ENCODE assay signal across 26 cellular contexts in the genomic region with DNA sequence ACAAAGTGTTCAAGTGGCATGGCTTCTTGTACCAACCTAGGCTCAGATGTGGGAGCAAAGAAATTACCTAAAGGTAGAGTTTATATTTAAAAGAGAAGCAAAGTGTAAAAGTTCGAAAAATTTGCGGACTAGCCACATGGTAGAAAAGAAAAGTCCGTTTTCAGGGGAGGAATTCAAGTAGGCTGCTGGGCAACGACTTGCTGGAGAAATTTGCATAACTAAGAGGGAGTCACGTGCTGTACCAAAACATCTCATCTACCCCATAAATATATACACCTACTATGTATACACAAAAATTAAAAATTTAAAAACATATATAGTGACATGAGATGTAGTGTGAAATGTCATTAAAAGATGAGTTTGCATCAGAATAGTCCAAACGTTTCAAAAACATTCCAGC. TPM values are rescaled to one million over a fixed set of nuclear protein-coding genes. Genes with fewer than 3 reads are reported as not detected.
"Had no signal": no experiment of that assay in that cellular context is flagged by ENCODE, and none has a peak within 500 bp of the region (broad histone marks: within the 10 kb centered on the region; RNA-seq: fewer than 3 reads in every experiment).

No MANE protein-coding gene starts in this region.

- H3K27ac Mint-ChIP-seq: activated CD4-positive, alpha-beta T cell treated with anti-CD3 and anti-CD28 coated beads, Interleukin-2, amount 10 ng/mL, durations not matched to agents 7 days and 5 days; activated CD8-positive, alpha-beta memory T cell treated with anti-CD3 and anti-CD28 coated beads, Interleukin-2, amount 10 ng/mL, durations not matched to agents 7 days and 5 days; activated CD8-positive, alpha-beta T cell treated with anti-CD3 and anti-CD28 coated beads for 36 hours; memory B cell; neural progenitor cell; T-helper 1 cell treated with Interleukin-12 subunit alpha and Interleukin-12 subunit beta and Interleukin-4 antibody, amounts not matched to agents 30 μg/mL and 1 μg/mL, for 36 hours had no signal

- H3K4me1 ChIP-seq: body of pancreas, neural progenitor cell, prostate gland, upper lobe of right lung had no signal

- H3K36me3 ChIP-seq: cardiac muscle cell, heart right ventricle, neural progenitor cell, prostate gland, thoracic aorta, upper lobe of right lung had no signal

- H3K4me2 ChIP-seq: neural progenitor cell had no signal

- FAIRE-seq: keratinocyte had no signal

- H3K4me3 ChIP-seq: body of pancreas, cardiac muscle cell, heart right ventricle, neural progenitor cell, prostate gland, thoracic aorta, upper lobe of right lung had no signal

- H3K9me3 Mint-ChIP-seq: activated CD4-positive, alpha-beta T cell treated with anti-CD3 and anti-CD28 coated beads, Interleukin-2, amount 10 ng/mL, durations not matched to agents 7 days and 5 days; activated CD8-positive, alpha-beta T cell treated with anti-CD3 and anti-CD28 coated beads for 36 hours; neural progenitor cell had no signal

- H3K4me3 Mint-ChIP-seq: activated CD4-positive, alpha-beta T cell treated with anti-CD3 and anti-CD28 coated beads, Interleukin-2, amount 10 ng/mL, durations not matched to agents 7 days and 5 days; activated CD8-positive, alpha-beta memory T cell treated with anti-CD3 and anti-CD28 coated beads, Interleukin-2, amount 10 ng/mL, durations not matched to agents 7 days and 5 days; activated CD8-positive, alpha-beta T cell treated with anti-CD3 and anti-CD28 coated beads for 36 hours; neural progenitor cell; T-helper 1 cell treated with Interleukin-12 subunit alpha and Interleukin-12 subunit beta and Interleukin-4 antibody, amounts not matched to agents 30 μg/mL and 1 μg/mL, for 36 hours had no signal

- ATAC-seq: activated CD8-positive, alpha-beta memory T cell treated with anti-CD3 and anti-CD28 coated beads, Interleukin-2, amount 10 ng/mL, durations not matched to agents 7 days and 5 days; activated CD8-positive, alpha-beta T cell treated with anti-CD3 and anti-CD28 coated beads for 36 hours; body of pancreas; heart right ventricle; left colon; upper lobe of right lung had no signal

- H3K4me1 Mint-ChIP-seq: neural progenitor cell had no signal

- DNase-seq: activated CD4-positive, alpha-beta T cell treated with anti-CD3 and anti-CD28 coated beads, Interleukin-2, amount 10 ng/mL, durations not matched to agents 7 days and 5 days; activated CD8-positive, alpha-beta memory T cell treated with anti-CD3 and anti-CD28 coated beads, Interleukin-2, amount 10 ng/mL, durations not matched to agents 7 days and 5 days; activated CD8-positive, alpha-beta T cell treated with anti-CD3 and anti-CD28 coated beads for 36 hours; activated effector memory CD4-positive, alpha-beta T cell treated with anti-CD3 and anti-CD28 coated beads, Interleukin-2, amount 50 U/mL, for 16 hours; activated naive CD4-positive, alpha-beta T cell treated with anti-CD3 and anti-CD28 coated beads, Interleukin-2, amount 50 U/mL, for 16 hours; activated T-cell treated with anti-CD3 and anti-CD28 coated beads for 4 hours; anterior cingulate cortex; body of pancreas; cortex of kidney; heart right ventricle; left colon; stimulated activated CD4-positive, alpha-beta T cell treated with anti-CD3 and anti-CD28 coated beads, Interleukin-4, amount 100 ng/mL, for 1 hour; stimulated activated naive CD4-positive, alpha-beta T cell treated with Interleukin-2 at 50 U/mL for 16 hours; T1000 had no signal

- H2AFZ ChIP-seq: neural progenitor cell had no signal

- H3K9ac ChIP-seq: neural progenitor cell had no signal

- H3K27me3 ChIP-seq: body of pancreas, upper lobe of right lung had no signal

- H3K36me3 Mint-ChIP-seq: neural progenitor cell had no signal

- H3K27ac ChIP-seq: body of pancreas, cardiac muscle cell, epithelial cell of prostate, neural progenitor cell, prostate gland, thoracic aorta, upper lobe of right lung had no signal

- H3K9me3 ChIP-seq: body of pancreas, heart right ventricle, prostate gland, thoracic aorta, upper lobe of right lung had no signal

RNA-seq across cellular contexts. Expression of gene LAIR1, which starts 2.1 kb away (rescaled TPM):
- total RNA-seq: cardiac muscle cell, osteocyte had no signal
- polyA plus RNA-seq: cardiac muscle cell, keratinocyte had no signal

RNA-seq across cellular contexts. Expression of gene LILRA4, which starts 27.8 kb away (rescaled TPM):
- total RNA-seq: activated CD4-positive, alpha-beta T cell treated with anti-CD3 and anti-CD28 coated beads, Interleukin-2, amount 10 ng/mL, durations not matched to agents 7 days and 5 days; activated CD8-positive, alpha-beta memory T cell treated with anti-CD3 and anti-CD28 coated beads, Interleukin-2, amount 10 ng/mL, durations not matched to agents 7 days and 5 days; activated CD8-positive, alpha-beta T cell treated with anti-CD3 and anti-CD28 coated beads for 36 hours; body of pancreas; cardiac muscle cell; fibroblast of villous mesenchyme; left colon; osteocyte; thoracic aorta had no signal
- polyA plus RNA-seq: cardiac muscle cell, heart right ventricle, keratinocyte had no signal

RNA-seq across cellular contexts. Expression of gene TTYH1, which starts 48.5 kb away (rescaled TPM):
- total RNA-seq: cardiac muscle cell, fibroblast of villous mesenchyme, osteocyte, thoracic aorta, upper lobe of right lung had no signal

RNA-seq across cellular contexts. Expression of gene LILRA5, which starts 53.8 kb away (rescaled TPM):
- total RNA-seq: activated CD4-positive, alpha-beta T cell treated with anti-CD3 and anti-CD28 coated beads, Interleukin-2, amount 10 ng/mL, durations not matched to agents 7 days and 5 days; activated CD8-positive, alpha-beta memory T cell treated with anti-CD3 and anti-CD28 coated beads, Interleukin-2, amount 10 ng/mL, durations not matched to agents 7 days and 5 days; activated CD8-positive, alpha-beta T cell treated with anti-CD3 and anti-CD28 coated beads for 36 hours; cardiac muscle cell; cerebellum; fibroblast of villous mesenchyme; osteocyte had no signal
- polyA plus RNA-seq: cardiac muscle cell, keratinocyte had no signal
